ENCODE assay signal across 17 cellular contexts in the genomic region with DNA sequence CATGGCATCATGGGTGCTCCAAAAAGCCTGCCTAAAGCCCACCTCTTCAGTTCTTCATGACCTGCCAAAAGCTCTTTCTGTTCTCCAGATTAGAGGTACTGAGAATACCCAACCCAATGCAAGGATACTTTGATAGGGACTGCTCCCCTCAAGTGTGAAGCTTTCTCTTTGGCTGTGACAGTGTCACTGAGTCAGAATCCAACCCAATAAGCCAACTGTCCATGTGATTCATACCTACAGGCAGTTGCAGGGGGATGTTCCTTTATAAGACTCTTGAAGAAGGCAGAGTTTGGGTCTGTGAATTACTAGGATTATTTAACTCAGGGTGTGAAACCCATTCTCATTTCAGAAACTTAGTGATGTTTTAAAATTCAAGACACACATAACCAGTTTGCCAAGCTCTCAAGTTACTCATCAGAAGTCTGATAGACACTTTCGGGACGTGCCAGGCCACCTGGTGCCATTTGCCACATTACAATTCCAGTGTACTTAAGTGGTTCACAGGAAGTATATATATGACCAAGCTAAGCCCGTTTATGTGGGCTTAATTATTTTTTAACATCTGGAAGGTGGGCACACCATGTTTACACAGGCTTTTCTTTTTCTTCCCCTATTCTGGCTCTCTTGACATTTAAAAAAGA.
"Had no signal": no experiment of that assay in that cellular context is flagged by ENCODE, and none has a peak within 500 bp of the region (broad histone marks: within the 10 kb centered on the region; RNA-seq: fewer than 3 reads in every experiment).

No MANE protein-coding gene starts in this region.

- H3K4me3 ChIP-seq: heart left ventricle, testis, upper lobe of left lung had no signal

- H3K9me3 ChIP-seq: heart left ventricle, testis, upper lobe of left lung had no signal

- H3K36me3 Mint-ChIP-seq: activated naive CD8-positive, alpha-beta T cell treated with anti-CD3 and anti-CD28 coated beads, Interleukin-2, amount 10 ng/mL, durations not matched to agents 7 days and 5 days had no signal

- H3K27me3 ChIP-seq: heart left ventricle, testis, upper lobe of left lung had no signal

- ATAC-seq: heart left ventricle, left ventricle myocardium superior had no signal

- H3K9me3 Mint-ChIP-seq: stimulated activated naive CD8-positive, alpha-beta T cell treated with anti-CD3 and anti-CD28 coated beads, Interleukin-15, Interleukin-2, amounts not matched to agents 100 ng/mL and 50 ng/mL, for 24 hours had no signal

- H3K27ac ChIP-seq: heart left ventricle, testis, upper lobe of left lung, WERI-Rb-1 had no signal

- H3K27ac Mint-ChIP-seq: activated naive CD8-positive, alpha-beta T cell treated with anti-CD3 and anti-CD28 coated beads, Interleukin-2, amount 10 ng/mL, durations not matched to agents 7 days and 5 days; activated T-helper 1 cell treated with anti-CD3 and anti-CD28 coated beads, Interleukin-12 subunit alpha, Interleukin-12 subunit beta, Interleukin-2, Interleukin-4 antibody, amounts not matched to agents 30 ng/mL and 10 ng/mL and 1 ng/mL, durations not matched to agents 14 hours and 24 hours and 36 hours; stimulated activated naive CD8-positive, alpha-beta T cell treated with anti-CD3 and anti-CD28 coated beads, Interleukin-15, Interleukin-2, amounts not matched to agents 100 ng/mL and 50 ng/mL, for 24 hours had no signal

- H3K27me3 Mint-ChIP-seq: stimulated activated naive CD8-positive, alpha-beta T cell treated with anti-CD3 and anti-CD28 coated beads, Interleukin-15, Interleukin-2, amounts not matched to agents 100 ng/mL and 50 ng/mL, for 24 hours had no signal

- DNase-seq: activated CD8-positive, alpha-beta memory T cell treated with anti-CD3 and anti-CD28 coated beads, Interleukin-2, amount 50 U/mL, for 4 hours; activated naive CD8-positive, alpha-beta T cell treated with anti-CD3 and anti-CD28 coated beads, Interleukin-2, amount 10 ng/mL, durations not matched to agents 7 days and 5 days; amygdala; dermis blood vessel endothelial cell; effector memory CD4-positive, alpha-beta T cell; foreskin melanocyte; heart left ventricle; left ventricle myocardium superior; occipital lobe; posterior cingulate gyrus; retina; T-helper 2 cell; testis; upper lobe of left lung; WERI-Rb-1 had no signal

- H3K4me3 Mint-ChIP-seq: activated naive CD8-positive, alpha-beta T cell treated with anti-CD3 and anti-CD28 coated beads, Interleukin-2, amount 10 ng/mL, durations not matched to agents 7 days and 5 days; activated T-helper 1 cell treated with anti-CD3 and anti-CD28 coated beads, Interleukin-12 subunit alpha, Interleukin-12 subunit beta, Interleukin-2, Interleukin-4 antibody, amounts not matched to agents 30 ng/mL and 10 ng/mL and 1 ng/mL, durations not matched to agents 14 hours and 24 hours and 36 hours; stimulated activated naive CD8-positive, alpha-beta T cell treated with anti-CD3 and anti-CD28 coated beads, Interleukin-15, Interleukin-2, amounts not matched to agents 100 ng/mL and 50 ng/mL, for 24 hours had no signal

- H3K4me1 ChIP-seq: testis had no signal

- H3K4me1 Mint-ChIP-seq: activated naive CD8-positive, alpha-beta T cell treated with anti-CD3 and anti-CD28 coated beads, Interleukin-2, amount 10 ng/mL, durations not matched to agents 7 days and 5 days had no signal

- H3K36me3 ChIP-seq: upper lobe of left lung, WERI-Rb-1 had no signal
